ENCODE assay signal across 12 cellular contexts in genomic region chr12:132685400-132685799, GRCh38. TPM values are rescaled to one million over a fixed set of nuclear protein-coding genes. Genes with fewer than 3 reads are reported as not detected.
DNase-seq lines count a peak whose midpoint lies in the region; TF ChIP-seq lines count a peak whose summit lies in the region.
"Had no signal": no experiment of that assay in that cellular context is flagged by ENCODE, and none has a peak within 500 bp of the region (broad histone marks: within the 10 kb centered on the region; RNA-seq: fewer than 3 reads in every experiment).

No MANE protein-coding gene starts in this region.

- no peak overlapping the region for H3K4me2 ChIP-seq in H9 (ENCODE audit: insufficient read depth, insufficient read length, low read length)

- POLR2A ChIA-PET in activated CD4-positive, alpha-beta memory T cell treated with anti-CD3 and anti-CD28 coated beads, Interleukin-2, amount 10 ng/mL, durations not matched to agents 7 days and 5 days (lab: Charles Lee): interaction anchor here (0.7 to 1.6 kb wide), 2 partner anchors 8 to 144 kb away, joined by 3 to 6 read pairs; no protein-coding TSS in a partner anchor

- no peak overlapping the region for H3K23ac ChIP-seq in H9 (ENCODE audit: insufficient read length, low read depth, low read length)

- in situ Hi-C loops in KBM-7 (cut with MboI; ENCODE audit: low pct_unique_long_range_greater_than_20kb, low sequenced_read_pairs): no loop called here

- no peak overlapping the region for H2AK5ac ChIP-seq in H9 (ENCODE audit: insufficient read length, low read length)

- H3K4me1 ChIP-seq in ACC112 (ENCODE audit: control insufficient read depth, insufficient read depth, low read length, unreplicated experiment) (no peaks in the 10 kb centered on the region), H9 (ENCODE audit: insufficient read depth, low read length) (no peaks in the 10 kb centered on the region; the same call in 1 of the 2 replicates), suprapubic skin (peaks cover 14% of the 10 kb centered on the region)

- DNase-seq in H9 (no peak), immature natural killer cell (no peak), NCI-H1048 (lab: John Stamatoyannopoulos, UW) (no peak), mucosa of gallbladder (ENCODE audit: low spot score) (no peak), suprapubic skin (ENCODE audit: low spot score in 2 of 2) (no peak), KBM-7 (no peak)
- no peak for DNase-seq in activated CD4-positive, alpha-beta memory T cell treated with anti-CD3 and anti-CD28 coated beads, Interleukin-2, amount 10 ng/mL, durations not matched to agents 7 days and 5 days
- DNase-seq: amygdala, NCI-H2171 treated with DMSO at 0.1 percent for 48 hours, occipital lobe, RPMI8226 had no signal

- H3K36me3 ChIP-seq in ACC112 (ENCODE audit: insufficient read depth, low read length): peaks cover 7% of the 10 kb centered on the region; the same call in 1 of the 2 replicates
- no peaks in the 10 kb centered on the region for H3K36me3 ChIP-seq in suprapubic skin

- CTCF ChIA-PET in activated CD4-positive, alpha-beta memory T cell treated with anti-CD3 and anti-CD28 coated beads, Interleukin-2, amount 10 ng/mL, durations not matched to agents 7 days and 5 days (lab: Charles Lee): no interaction called here

- H3T11ph ChIP-seq in H9 (ENCODE audit: low read length): no peak overlapping the region

- H3K79me2 ChIP-seq in ACC112 (ENCODE audit: control insufficient read depth, insufficient read depth, low read length, unreplicated experiment): peaks cover 55% of the 10 kb centered on the region
- H3K79me2 ChIP-seq in H9 (ENCODE audit: insufficient read depth, low read length): peaks cover 10% of the 10 kb centered on the region; the same call in 1 of the 2 replicates

- H3K18ac ChIP-seq in H9 (ENCODE audit: insufficient read length, low read depth, low read length): no peak overlapping the region

- H2AFZ ChIP-seq in ACC112 (ENCODE audit: low read length, unreplicated experiment) (no peak overlapping the region), H9 (ENCODE audit: low read length) (no peak overlapping the region)

- peak overlapping the region; percentile 95 for H3K4me3 ChIP-seq in ACC112 (ENCODE audit: low read depth, low read length)
- H3K4me3 ChIP-seq in suprapubic skin: no peak overlapping the region

- H3K23me2 ChIP-seq in H9 (ENCODE audit: insufficient read length, low read depth, low read length, poor library complexity, severe bottlenecking): peaks cover 5% of the 10 kb centered on the region

- H3K27me3 ChIP-seq in ACC112 (ENCODE audit: insufficient read depth, low read length) (no peaks in the 10 kb centered on the region), H9 (ENCODE audit: insufficient read depth, low read length) (peaks cover 7% of the 10 kb centered on the region), suprapubic skin (no peaks in the 10 kb centered on the region)

- no peak overlapping the region for H4K91ac ChIP-seq in H9 (ENCODE audit: insufficient read length, low read depth, low read length)

- H3K27me3 Mint-ChIP-seq in H9 (ENCODE audit: low read depth): peaks cover 6% of the 10 kb centered on the region
- no peaks in the 10 kb centered on the region for H3K27me3 Mint-ChIP-seq in activated CD4-positive, alpha-beta memory T cell treated with anti-CD3 and anti-CD28 coated beads, Interleukin-2, amount 10 ng/mL, durations not matched to agents 7 days and 5 days
- peaks cover 0 to 4% (median 2%) of the 10 kb centered on the region in 3 donors for H3K27me3 Mint-ChIP-seq in immature natural killer cell (ENCODE audit: low read depth in 3 of 3)

- TF ChIP-seq CTCF in H9 (conservative IDR thresholded peaks at IDR 0.05) (no peak), suprapubic skin (IDR thresholded peaks at IDR 0.05) (no peak)

- no peaks in the 10 kb centered on the region for H4K20me1 ChIP-seq in H9 (ENCODE audit: control insufficient read depth, insufficient read depth, insufficient read length)

- no peak overlapping the region for H2BK5ac ChIP-seq in H9 (ENCODE audit: insufficient read length, low read length)

- H3K79me1 ChIP-seq in H9 (ENCODE audit: insufficient read depth, low read depth, low read length, poor library complexity, severe bottlenecking): no peaks in the 10 kb centered on the region

- H3K27ac ChIP-seq in ACC112 (ENCODE audit: low read depth, low read length) (no peak overlapping the region), H9 (ENCODE audit: insufficient read length, low read depth, low read length) (no peak overlapping the region), suprapubic skin (no peak overlapping the region)

- no peak overlapping the region for H2BK12ac ChIP-seq in H9 (ENCODE audit: insufficient read length, low read depth, low read length)

- H3K36me3 Mint-ChIP-seq in H9 (ENCODE audit: insufficient read depth in 1 of 3, low read depth in 3 of 3) (peaks cover 15 to 26% (median 17%) of the 10 kb centered on the region in 3 experiments), immature natural killer cell (no peaks in the 10 kb centered on the region)
- peaks cover 39% of the 10 kb centered on the region for H3K36me3 Mint-ChIP-seq in activated CD4-positive, alpha-beta memory T cell treated with anti-CD3 and anti-CD28 coated beads, Interleukin-2, amount 10 ng/mL, durations not matched to agents 7 days and 5 days (ENCODE audit: low read depth)

- no peak overlapping the region for H4K8ac ChIP-seq in H9 (replicated peaks; ENCODE audit: insufficient read length, low read depth, low read length)

- H3K9me3 Mint-ChIP-seq in H9 (no peaks in the 10 kb centered on the region; a peak in 1 of 5 replicates), immature natural killer cell (no peaks in the 10 kb centered on the region)
- no peaks in the 10 kb centered on the region for H3K9me3 Mint-ChIP-seq in activated CD4-positive, alpha-beta memory T cell treated with anti-CD3 and anti-CD28 coated beads, Interleukin-2, amount 10 ng/mL, durations not matched to agents 7 days and 5 days

- H2BK15ac ChIP-seq in H9 (ENCODE audit: low read depth, low read length): no peak overlapping the region

- no peak overlapping the region for H4K5ac ChIP-seq in H9 (ENCODE audit: insufficient read length, low read depth, low read length)

- WGBS in H9 (ENCODE audit: extremely low coverage, insufficient read length, low lambda C conversion rate): no CpG with 5 or more reads among the region's 5 CpGs
- 67% methylated on average over 3 of the region's 5 CpGs for WGBS in suprapubic skin

- no peak for TF ChIP-seq POLR2A in suprapubic skin (IDR thresholded peaks at IDR 0.05)

- H3K4me1 Mint-ChIP-seq in H9: peaks cover 15 to 20% of the 10 kb centered on the region in 2 experiments
- peaks cover 34% of the 10 kb centered on the region for H3K4me1 Mint-ChIP-seq in activated CD4-positive, alpha-beta memory T cell treated with anti-CD3 and anti-CD28 coated beads, Interleukin-2, amount 10 ng/mL, durations not matched to agents 7 days and 5 days
- peaks cover 15 to 31% of the 10 kb centered on the region in 2 donors for H3K4me1 Mint-ChIP-seq in immature natural killer cell

- no peaks in the 10 kb centered on the region for H3K9me3 ChIP-seq in H9 (ENCODE audit: control insufficient read depth, low read depth, low read length)
- no peaks in the 10 kb centered on the region for H3K9me3 ChIP-seq in suprapubic skin

- no peak overlapping the region for H3K27ac Mint-ChIP-seq in H9
- H3K27ac Mint-ChIP-seq in activated CD4-positive, alpha-beta memory T cell treated with anti-CD3 and anti-CD28 coated beads, Interleukin-2, amount 10 ng/mL, durations not matched to agents 7 days and 5 days: peak overlapping the region; percentile 44
- peak overlapping the region in 5 of 6 donors; percentile 16 to 61 (median 24) for H3K27ac Mint-ChIP-seq in immature natural killer cell

- H2BK20ac ChIP-seq in H9 (ENCODE audit: low read depth, low read length, poor library complexity, severe bottlenecking): no peak overlapping the region

- no peak overlapping the region for H3K14ac ChIP-seq in H9 (ENCODE audit: insufficient read depth, low read length)

- H3K4ac ChIP-seq in H9 (ENCODE audit: low read depth, low read length): no peak overlapping the region

- peak overlapping the region; percentile 72 to 78 for H3K4me3 Mint-ChIP-seq in H9
- peak overlapping the region; percentile 80 for H3K4me3 Mint-ChIP-seq in activated CD4-positive, alpha-beta memory T cell treated with anti-CD3 and anti-CD28 coated beads, Interleukin-2, amount 10 ng/mL, durations not matched to agents 7 days and 5 days
- H3K4me3 Mint-ChIP-seq in immature natural killer cell: peak overlapping the region; percentile 52 to 74 (median 70)

- H2BK120ac ChIP-seq in H9 (ENCODE audit: low read depth, low read length, poor library complexity, severe bottlenecking): no peak overlapping the region

- no peak overlapping the region for H3K9ac ChIP-seq in H9 (ENCODE audit: extremely low read depth, insufficient read length, low read length)

- H3K56ac ChIP-seq in H9 (ENCODE audit: insufficient read length, low read depth, low read length): no peak overlapping the region

- TF ChIP-seq EP300 in suprapubic skin (IDR thresholded peaks at IDR 0.05): no peak

RNA-seq across cellular contexts. Expression of gene POLE, which starts 1.7 kb away (rescaled TPM):
- total RNA-seq in H9 (2021) (131 and 147 TPM in 2 replicates), mucosa of gallbladder (40.4 TPM), suprapubic skin (100 to 1,000 TPM in 1 of 4 donors, 10 to 100 TPM in 3; 34.1 to 130 (median 43.3) TPM)
- 100 to 1,000 TPM; 108 to 117 TPM for total RNA-seq in activated CD4-positive, alpha-beta memory T cell treated with anti-CD3 and anti-CD28 coated beads, Interleukin-2, amount 10 ng/mL, durations not matched to agents 7 days and 5 days
- 1 to 10 TPM; 2.2 to 8.8 (median 2.3) TPM for polyA plus RNA-seq in immature natural killer cell

RNA-seq across cellular contexts. Expression of gene PXMP2, which starts 2.0 kb away (rescaled TPM):
- 17.7 and 17.8 TPM in 2 replicates for total RNA-seq in H9 (2021)
- 10 to 100 TPM; 24.5 to 24.9 TPM for total RNA-seq in activated CD4-positive, alpha-beta memory T cell treated with anti-CD3 and anti-CD28 coated beads, Interleukin-2, amount 10 ng/mL, durations not matched to agents 7 days and 5 days
- 10 to 100 TPM; 12.5 to 18.2 (median 17.3) TPM for polyA plus RNA-seq in immature natural killer cell
- total RNA-seq in mucosa of gallbladder: 89.8 TPM
- 10 to 100 TPM in 3 of 4 donors, 1 to 10 TPM in 1; 10.0 to 30.0 (median 22.4) TPM for total RNA-seq in suprapubic skin

RNA-seq across cellular contexts. Expression of gene PGAM5, which starts 25.2 kb away (rescaled TPM):
- total RNA-seq in H9 (2021) (112 and 118 TPM in 2 replicates), mucosa of gallbladder (31.3 TPM), suprapubic skin (10 to 100 TPM; 31.4 to 43.1 (median 38.7) TPM)
- 10 to 100 TPM; 32.5 to 35.1 TPM for total RNA-seq in activated CD4-positive, alpha-beta memory T cell treated with anti-CD3 and anti-CD28 coated beads, Interleukin-2, amount 10 ng/mL, durations not matched to agents 7 days and 5 days
- 10 to 100 TPM; 12.1 to 19.6 (median 18.7) TPM for polyA plus RNA-seq in immature natural killer cell

Comparison
In these comparisons a context has a peak if more than half of its experiments do, and no peak if none do; other contexts are left out.
1. H3K27ac Mint-ChIP-seq: peak in activated CD4-positive, alpha-beta memory T cell treated with anti-CD3 and anti-CD28 coated beads, Interleukin-2, amount 10 ng/mL, durations not matched to agents 7 days and 5 days (single experiment) and immature natural killer cell (5 of 6); none in H9 (0 of 3).
2. Peak in every context shown above with its lines, with median percentiles within 50 percentile points of each other: H3K4me3 Mint-ChIP-seq.